In the genomic region with DNA sequence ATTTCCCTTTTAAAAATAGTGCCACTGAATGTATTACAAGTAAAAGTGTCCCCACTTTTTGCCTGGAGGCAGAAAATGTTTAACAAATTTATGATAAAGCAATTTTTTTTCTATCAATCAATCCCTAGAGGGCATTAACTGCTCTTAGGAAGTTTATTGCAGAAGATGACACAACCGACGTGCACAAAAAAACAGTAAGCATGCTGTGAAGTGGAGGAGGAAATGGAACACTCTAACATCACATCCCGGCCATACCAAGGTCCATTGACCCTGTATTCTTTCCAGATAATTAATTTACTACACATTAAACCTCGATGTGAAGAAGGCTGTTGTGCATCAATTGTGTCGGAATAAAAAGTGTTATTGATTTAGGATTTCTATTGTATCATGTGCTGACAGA, we compare ENCODE assay signal across 29 cellular contexts.
"Had no signal": no experiment of that assay in that cellular context is flagged by ENCODE, and none has a peak within 500 bp of the region (broad histone marks: within the 10 kb centered on the region; RNA-seq: fewer than 3 reads in every experiment).

No MANE protein-coding gene starts in this region.

- H3K27me3 ChIP-seq: adrenal gland, colonic mucosa, Peyer's patch, SJCRH30 had no signal

- ATAC-seq: activated CD4-positive, alpha-beta T cell treated with anti-CD3 and anti-CD28 coated beads for 36 hours; activated T-helper 17 cell treated with anti-CD3 and anti-CD28 coated beads, Interleukin-2, amount 50 U/mL, for 72 hours had no signal

- H3K4me3 ChIP-seq: adrenal gland, colonic mucosa, Peyer's patch, SJCRH30 had no signal

- H3K36me3 Mint-ChIP-seq: activated naive CD8-positive, alpha-beta T cell treated with anti-CD3 and anti-CD28 coated beads, Interleukin-2, amount 10 ng/mL, durations not matched to agents 7 days and 5 days had no signal

- H3K36me3 ChIP-seq: adrenal gland, colonic mucosa, Peyer's patch, SJCRH30, WERI-Rb-1 had no signal

- H3K27ac Mint-ChIP-seq: activated CD4-positive, alpha-beta memory T cell treated with anti-CD3 and anti-CD28 coated beads, Interleukin-2, amount 10 ng/mL, durations not matched to agents 7 days and 5 days; activated CD4-positive, alpha-beta T cell treated with anti-CD3 and anti-CD28 coated beads for 36 hours; activated naive CD8-positive, alpha-beta T cell treated with anti-CD3 and anti-CD28 coated beads, Interleukin-2, amount 10 ng/mL, durations not matched to agents 7 days and 5 days; activated T-helper 17 cell treated with anti-CD3 and anti-CD28 coated beads, Interleukin-2, amount 50 U/mL, for 72 hours had no signal

- DNase-seq: activated CD4-positive, alpha-beta memory T cell treated with anti-CD3 and anti-CD28 coated beads, Interleukin-2, amount 10 ng/mL, durations not matched to agents 7 days and 5 days; activated CD4-positive, alpha-beta T cell treated with anti-CD3 and anti-CD28 coated beads for 36 hours; activated CD4-positive, alpha-beta T cell treated with anti-CD3 and anti-CD28 coated beads, Interleukin-2, amount 50 U/mL, for 1 hour; activated gamma-delta T cell treated with Interleukin-2 at 50 U/mL for 16 hours; activated naive CD4-positive, alpha-beta T cell treated with anti-CD3 and anti-CD28 coated beads, Interleukin-2, amount 50 U/mL, for 16 hours; activated naive CD8-positive, alpha-beta T cell treated with anti-CD3 and anti-CD28 coated beads, Interleukin-2, amount 10 ng/mL, durations not matched to agents 7 days and 5 days; activated T-cell treated with anti-CD3 and anti-CD28 coated beads for 4 hours; activated T-cell treated with anti-CD3 and anti-CD28 coated beads, Interleukin-2, amount 50 U/mL, for 48 hours; adrenal gland; anterior cingulate cortex; caudate nucleus; colonic mucosa; MM.1S; NCI-H1694 treated with DMSO at 0.1 percent for 48 hours; NCI-H2029 treated with DMSO at 0.1 percent for 48 hours; NCI-H2171; NCI-H2227 treated with DMSO at 0.1 percent for 48 hours; NCI-H524; NCI-H774; NK-92 treated with Interleukin-12 subunit alpha and Interleukin-12 subunit beta, amount 100 ng/mL, for 24 hours; OCI-M1; Right ventricle myocardium superior; SJCRH30; SK-N-SH; T-helper 1 cell; WERI-Rb-1 had no signal

- H3K9me3 ChIP-seq: colonic mucosa, Peyer's patch, SJCRH30 had no signal

- H3K4me1 Mint-ChIP-seq: activated CD4-positive, alpha-beta memory T cell treated with anti-CD3 and anti-CD28 coated beads, Interleukin-2, amount 10 ng/mL, durations not matched to agents 7 days and 5 days; activated CD4-positive, alpha-beta T cell treated with anti-CD3 and anti-CD28 coated beads for 36 hours; activated naive CD8-positive, alpha-beta T cell treated with anti-CD3 and anti-CD28 coated beads, Interleukin-2, amount 10 ng/mL, durations not matched to agents 7 days and 5 days; activated T-helper 17 cell treated with anti-CD3 and anti-CD28 coated beads, Interleukin-2, amount 50 U/mL, for 72 hours had no signal

- H3K27ac ChIP-seq: adrenal gland, colonic mucosa, Peyer's patch, RWPE1, SJCRH30, WERI-Rb-1 had no signal

- H3K4me3 Mint-ChIP-seq: activated CD4-positive, alpha-beta memory T cell treated with anti-CD3 and anti-CD28 coated beads, Interleukin-2, amount 10 ng/mL, durations not matched to agents 7 days and 5 days; activated CD4-positive, alpha-beta T cell treated with anti-CD3 and anti-CD28 coated beads for 36 hours; activated naive CD8-positive, alpha-beta T cell treated with anti-CD3 and anti-CD28 coated beads, Interleukin-2, amount 10 ng/mL, durations not matched to agents 7 days and 5 days; activated T-helper 17 cell treated with anti-CD3 and anti-CD28 coated beads, Interleukin-2, amount 50 U/mL, for 72 hours had no signal

- H3K4me1 ChIP-seq: adrenal gland, colonic mucosa, Peyer's patch, SJCRH30 had no signal
